Comparison of ENCODE assay signal across 14 cellular contexts in genomic region chr4:141331534-141332358, GRCh38.
"Had no signal": no experiment of that assay in that cellular context is flagged by ENCODE, and none has a peak within 500 bp of the region (broad histone marks: within the 10 kb centered on the region; RNA-seq: fewer than 3 reads in every experiment).

No MANE protein-coding gene starts in this region.

- ATAC-seq: activated naive CD8-positive, alpha-beta T cell treated with anti-CD3 and anti-CD28 coated beads, Interleukin-2, amount 50 U/mL, for 24 hours; gastrocnemius medialis; left cardiac atrium had no signal

- H3K36me3 ChIP-seq: gastrocnemius medialis, right atrium auricular region, upper lobe of left lung had no signal

- H3K4me1 ChIP-seq: right atrium auricular region had no signal

- H3K27me3 ChIP-seq: gastrocnemius medialis, right atrium auricular region, upper lobe of left lung had no signal

- FAIRE-seq: astrocyte, colon, small intestine had no signal

- DNase-seq: activated B cell treated with CpG ODN at 0.5 μM for 24 hours; activated CD4-positive, alpha-beta T cell treated with anti-CD3 and anti-CD28 coated beads, Interleukin-2, amount 10 ng/mL, durations not matched to agents 7 days and 5 days; activated CD8-positive, alpha-beta memory T cell treated with anti-CD3 and anti-CD28 coated beads for 24 hours; activated naive CD4-positive, alpha-beta T cell treated with Interleukin-2 at 50 U/mL for 16 hours; activated naive CD8-positive, alpha-beta T cell treated with anti-CD3 and anti-CD28 coated beads, Interleukin-2, amount 50 U/mL, for 24 hours; naive B cell; small intestine; upper lobe of left lung had no signal

- H3K4me3 ChIP-seq: lung had no signal

- H3K9me3 ChIP-seq: gastrocnemius medialis, right atrium auricular region, upper lobe of left lung had no signal
